Comparison of ENCODE assay signal across 18 cellular contexts in genomic region chr15:44314512-44314911, GRCh38. TPM values are rescaled to one million over a fixed set of nuclear protein-coding genes. Genes with fewer than 3 reads are reported as not detected.
DNase-seq lines count a peak whose midpoint lies in the region; ATAC-seq and TF ChIP-seq lines count a peak whose summit lies in the region.
"Had no signal": no experiment of that assay in that cellular context is flagged by ENCODE, and none has a peak within 500 bp of the region (broad histone marks: within the 10 kb centered on the region; RNA-seq: fewer than 3 reads in every experiment).

No MANE protein-coding gene starts in this region.

- H3K9ac ChIP-seq in colonic mucosa (ENCODE audit: low read depth in 2 of 2, low read length in 2 of 2), result no peak overlapping the region
- H3K9ac ChIP-seq: BLaER1 had no signal

- intact Hi-C loops in colonic mucosa (cut with DNase I), result no loop called here
- intact Hi-C loops in psoas muscle (cut with DNase I), result no loop called here

- no peaks in the 10 kb centered on the region for H3K9me3 ChIP-seq in colonic mucosa
- H3K9me3 ChIP-seq in psoas muscle, result no peaks in the 10 kb centered on the region
- H3K9me3 ChIP-seq: BLaER1 had no signal

- WGBS in psoas muscle, 3 donors, result 95 to 98% (median 96%) methylated on average over 2 of the region's 2 CpGs

- DNase-seq in colonic mucosa, result no peak
- DNase-seq in kidney glomerular epithelial cell (lab: John Stamatoyannopoulos, UW), result peak; percentile 9
- DNase-seq in renal cortical epithelial cell (ENCODE audit: low read depth), result peak; percentile 41
- DNase-seq in GM03348 (ENCODE audit: low spot score), result no peak
- no peak for DNase-seq in psoas muscle
- DNase-seq: CD4-positive, CD25-positive, alpha-beta regulatory T cell; CD8-positive, alpha-beta memory T cell; DMS 273 treated with DMSO at 0.1 percent for 48 hours; DMS79; EL; GDM1; GOT3; HCEC 1CT had no signal

- H3K4me3 ChIP-seq in colonic mucosa, result no peak overlapping the region
- no peak overlapping the region for H3K4me3 ChIP-seq in psoas muscle
- H3K4me3 ChIP-seq: BLaER1 had no signal

- no peak for ATAC-seq in HG03095 (IDR thresholded peaks at IDR 0.05; ENCODE audit: unreplicated experiment)
- ATAC-seq in psoas muscle, result no peak

- H3K36me3 ChIP-seq in colonic mucosa, result no peaks in the 10 kb centered on the region
- no peaks in the 10 kb centered on the region for H3K36me3 ChIP-seq in psoas muscle (ENCODE audit: insufficient read depth in 1 of 2, low read depth in 1 of 2)

- TF ChIP-seq CTCF in VCaP (conservative IDR thresholded peaks at IDR 0.05) (no peak), colonic mucosa (IDR thresholded peaks at IDR 0.05) (no peak), psoas muscle (IDR thresholded peaks at IDR 0.05) (no peak)

- peaks cover 7% of the 10 kb centered on the region for H3K4me1 ChIP-seq in colonic mucosa
- H3K4me1 ChIP-seq in psoas muscle, result peaks cover 6% of the 10 kb centered on the region

- H3K27me3 ChIP-seq in colonic mucosa (no peaks in the 10 kb centered on the region), psoas muscle (ENCODE audit: insufficient read depth in 3 of 3, low read length in 2 of 3) (no peaks in the 10 kb centered on the region)
- H3K27me3 ChIP-seq: BLaER1 had no signal

- peak overlapping the region; percentile 81 for H3K27ac ChIP-seq in VCaP
- H3K27ac ChIP-seq in colonic mucosa, result peak overlapping the region; percentile 65
- H3K27ac ChIP-seq in psoas muscle, result no peak overlapping the region
- H3K27ac ChIP-seq: 22Rv1, BLaER1, C4-2B had no signal

RNA-seq across cellular contexts. Expression of gene GOLM2, which starts 26.0 kb away (rescaled TPM):
- total RNA-seq in colonic mucosa (100 to 1,000 TPM in 1 of 2 donors, 10 to 100 TPM in 1; 96.6 to 115 TPM), renal cortical epithelial cell (67.2 and 83.7 TPM in 2 replicates), psoas muscle (10 to 100 TPM; 26.5 to 34.7 (median 32.2) TPM)
- 10 to 100 TPM; 11.2 to 21.7 (median 12.1) TPM for polyA plus RNA-seq in psoas muscle

Comparison
In these comparisons a context has a peak if more than half of its experiments do, and no peak if none do; other contexts are left out.
1. DNase-seq: peak in kidney glomerular epithelial cell (single experiment) and renal cortical epithelial cell (single experiment); none in colonic mucosa (single experiment), GM03348 (single experiment) and psoas muscle (0 of 2).